Comparison of ENCODE assay signal across 25 cellular contexts in genomic region chr6:134642217-134642616, GRCh38.
DNase-seq lines count a peak whose midpoint lies in the region; ATAC-seq, FAIRE-seq and TF ChIP-seq lines count a peak whose summit lies in the region.
"Had no signal": no experiment of that assay in that cellular context is flagged by ENCODE, and none has a peak within 500 bp of the region (broad histone marks: within the 10 kb centered on the region; RNA-seq: fewer than 3 reads in every experiment).

No MANE protein-coding gene starts in this region.

- no peaks in the 10 kb centered on the region for H3K9me3 ChIP-seq in AG04450 (ENCODE audit: control insufficient read depth, insufficient read depth, low read length)
- H3K9me3 ChIP-seq: right atrium auricular region, upper lobe of left lung had no signal

- TF ChIP-seq POLR2A in GM12891 (IDR thresholded peaks at IDR 0.05; ENCODE audit: low read depth, low read length): no peak

- no peaks in the 10 kb centered on the region for H3K9me3 Mint-ChIP-seq in mesothelial cell of epicardium
- H3K9me3 Mint-ChIP-seq: activated CD4-positive, alpha-beta T cell treated with anti-CD3 and anti-CD28 coated beads, Interleukin-2, amount 10 ng/mL, durations not matched to agents 7 days and 5 days; stimulated activated effector memory CD8-positive, alpha-beta T cell treated with anti-CD3 and anti-CD28 coated beads, Interleukin-12 subunit alpha, Interleukin-12 subunit beta, amount 100 ng/mL, for 72 hours had no signal

- no peak for FAIRE-seq in GM12891 (lab: Jason Lieb, UNC)
- FAIRE-seq: A204.1, frontal cortex, HTR-8/SVneo had no signal

- ATAC-seq in SK-N-SH treated with all-trans-retinoic acid at 6 μM for 48 hours (peak; percentile 80), HG02763 (IDR thresholded peaks at IDR 0.05; ENCODE audit: unreplicated experiment) (no peak)
- ATAC-seq: left ventricle myocardium superior; stimulated activated effector memory CD8-positive, alpha-beta T cell treated with anti-CD3 and anti-CD28 coated beads, Interleukin-12 subunit alpha, Interleukin-12 subunit beta, amount 100 ng/mL, for 72 hours had no signal

- POLR2A ChIA-PET in AG04450 (lab: Yijun Ruan, JAX): interaction anchor here (0.6 kb wide), 1 partner anchor 161 kb away, joined by 4 read pairs; no protein-coding TSS in a partner anchor

- no peaks in the 10 kb centered on the region for H3K27me3 Mint-ChIP-seq in mesothelial cell of epicardium (ENCODE audit: low read depth)
- H3K27me3 Mint-ChIP-seq: activated CD4-positive, alpha-beta T cell treated with anti-CD3 and anti-CD28 coated beads, Interleukin-2, amount 10 ng/mL, durations not matched to agents 7 days and 5 days had no signal

- H3K4me3 ChIP-seq in AG04450 (ENCODE audit: low read depth, low read length): no peak overlapping the region
- no peak overlapping the region for H3K4me3 ChIP-seq in fibroblast of mammary gland (ENCODE audit: control insufficient read depth, low read depth, low read length)
- H3K4me3 ChIP-seq: right atrium auricular region, upper lobe of left lung had no signal

- peaks cover 26% of the 10 kb centered on the region for H3K4me1 Mint-ChIP-seq in mesothelial cell of epicardium

- TF ChIP-seq CTCF in AG04450 (IDR thresholded peaks at IDR 0.05; ENCODE audit: low read depth, low read length): no peak
- TF ChIP-seq CTCF in fibroblast of mammary gland (conservative IDR thresholded peaks at IDR 0.05; ENCODE audit: control insufficient read depth, insufficient read depth, low read depth, low read length): no peak
- TF ChIP-seq CTCF in mesothelial cell of epicardium (IDR thresholded peaks at IDR 0.05; ENCODE audit: unreplicated experiment): no peak

- H3K4me3 Mint-ChIP-seq in mesothelial cell of epicardium: no peak overlapping the region
- H3K4me3 Mint-ChIP-seq: activated CD4-positive, alpha-beta T cell treated with anti-CD3 and anti-CD28 coated beads, Interleukin-2, amount 10 ng/mL, durations not matched to agents 7 days and 5 days; stimulated activated effector memory CD8-positive, alpha-beta T cell treated with anti-CD3 and anti-CD28 coated beads, Interleukin-12 subunit alpha, Interleukin-12 subunit beta, amount 100 ng/mL, for 72 hours had no signal

- H3K27ac ChIP-seq in AG04450 (ENCODE audit: low read depth, low read length): no peak overlapping the region
- H3K27ac ChIP-seq: right atrium auricular region had no signal

- H3K27me3 ChIP-seq in AG04450 (ENCODE audit: control insufficient read depth, insufficient read depth, low read length): no peaks in the 10 kb centered on the region
- H3K27me3 ChIP-seq: right atrium auricular region, upper lobe of left lung had no signal

- DNase-seq in AG04450 (ENCODE audit: low read depth, low spot score): peak; percentile 41
- DNase-seq in fibroblast of mammary gland (ENCODE audit: low read depth): peak; percentile 58
- no peak for DNase-seq in mesothelial cell of epicardium (ENCODE audit: low spot score in 2 of 2, unreplicated experiment in 2 of 2)
- DNase-seq in epidermal melanocyte (ENCODE audit: insufficient read length, low spot score): no peak
- DNase-seq in GM12891 (ENCODE audit: insufficient read length, low spot score): no peak
- no peak for DNase-seq in stimulated activated naive CD4-positive, alpha-beta T cell (lab: John Stamatoyannopoulos, UW)
- DNase-seq: activated CD4-positive, alpha-beta T cell treated with anti-CD3 and anti-CD28 coated beads, Interleukin-2, amount 10 ng/mL, durations not matched to agents 7 days and 5 days; activated CD8-positive, alpha-beta memory T cell treated with anti-CD3 and anti-CD28 coated beads, Interleukin-2, amount 50 U/mL, for 48 hours; activated gamma-delta T cell; amniotic stem cell; central memory CD4-positive, alpha-beta T cell; DMS 273 treated with DMSO at 0.1 percent for 48 hours; effector CD4-positive, alpha-beta T cell; GDM1; left ventricle myocardium superior; NCI-H2171; SIG-M5; upper lobe of left lung had no signal

- H3K27ac Mint-ChIP-seq in mesothelial cell of epicardium: peak overlapping the region; percentile 70
- H3K27ac Mint-ChIP-seq: activated CD4-positive, alpha-beta T cell treated with anti-CD3 and anti-CD28 coated beads, Interleukin-2, amount 10 ng/mL, durations not matched to agents 7 days and 5 days; stimulated activated effector memory CD8-positive, alpha-beta T cell treated with anti-CD3 and anti-CD28 coated beads, Interleukin-12 subunit alpha, Interleukin-12 subunit beta, amount 100 ng/mL, for 72 hours had no signal

- CTCF ChIA-PET in AG04450 (lab: Charles Lee): interaction anchor here (0.7 to 2.6 kb wide), 7 partner anchors 9 to 468 kb away, joined by 3 to 18 read pairs (median 3); no protein-coding TSS in a partner anchor

- H3K36me3 Mint-ChIP-seq in mesothelial cell of epicardium: no peaks in the 10 kb centered on the region
- H3K36me3 Mint-ChIP-seq: stimulated activated effector memory CD8-positive, alpha-beta T cell treated with anti-CD3 and anti-CD28 coated beads, Interleukin-12 subunit alpha, Interleukin-12 subunit beta, amount 100 ng/mL, for 72 hours had no signal

TF ChIP-seq in SK-N-SH treated with all-trans-retinoic acid at 6 μM for 48 hours, 23 proteins besides CTCF, POLR2A, EP300 and RAD21 (continues in another document):
- TF ChIP-seq ZC3H10 (CRISPR knock-in tag; IDR thresholded peaks at IDR 0.05) (peak; percentile 42; the same call in 1 of the 2 replicates), ZNF70 (CRISPR knock-in tag; IDR thresholded peaks at IDR 0.05) (no peak), ISL1 (CRISPR knock-in tag; IDR thresholded peaks at IDR 0.05) (no peak), PATZ1 (CRISPR knock-in tag; IDR thresholded peaks at IDR 0.05; ENCODE audit: borderline replicate concordance) (no peak), ZNF565 (CRISPR knock-in tag; conservative IDR thresholded peaks at IDR 0.05; ENCODE audit: low read depth) (no peak), TOX (CRISPR knock-in tag; IDR thresholded peaks at IDR 0.05; ENCODE audit: borderline replicate concordance) (no peak)

TF ChIP-seq in GM12891, 5 proteins besides CTCF, POLR2A, EP300 and RAD21:
- no peak for TF ChIP-seq PAX5 (IDR thresholded peaks at IDR 0.05; ENCODE audit: insufficient read depth, low read length, severe bottlenecking)
- no peak for TF ChIP-seq POLR2AphosphoS5 (IDR thresholded peaks at IDR 0.05; ENCODE audit: low read depth, low read length)
- TF ChIP-seq TAF1 (IDR thresholded peaks at IDR 0.05; ENCODE audit: low read depth, low read length): no peak
- TF ChIP-seq SPI1 (IDR thresholded peaks at IDR 0.05; ENCODE audit: low read depth, low read length): no peak
- no peak for TF ChIP-seq POU2F2 (IDR thresholded peaks at IDR 0.05; ENCODE audit: low read depth, low read length)

Comparison
In these comparisons a context has a peak if more than half of its experiments do, and no peak if none do; other contexts are left out.
1. DNase-seq: peak in AG04450 (single experiment) and fibroblast of mammary gland (single experiment); none in mesothelial cell of epicardium (0 of 2), epidermal melanocyte (single experiment), GM12891 (single experiment) and stimulated activated naive CD4-positive, alpha-beta T cell (0 of 6).